13 cellular contexts compared by ENCODE assay signal in genomic region chr5:177468329-177469058, GRCh38. TPM values are rescaled to one million over a fixed set of nuclear protein-coding genes. Genes with fewer than 3 reads are reported as not detected.
A peak's percentile ranks its signal among the peaks of the same experiment; 100 is the strongest.
DNase-seq lines count a peak whose midpoint lies in the region; ATAC-seq and TF ChIP-seq lines count a peak whose summit lies in the region.
"Had no signal": no experiment of that assay in that cellular context is flagged by ENCODE, and none has a peak within 500 bp of the region (broad histone marks: within the 10 kb centered on the region; RNA-seq: fewer than 3 reads in every experiment).

No MANE protein-coding gene starts in this region.

- no peak overlapping the region for H3K4me3 Mint-ChIP-seq in T-helper 17 cell
- H3K4me3 Mint-ChIP-seq: activated T-helper 1 cell treated with anti-CD3 and anti-CD28 coated beads, Interleukin-12 subunit alpha, Interleukin-12 subunit beta, Interleukin-2, Interleukin-4 antibody, amounts not matched to agents 30 ng/mL and 10 ng/mL and 1 ng/mL, durations not matched to agents 14 hours and 24 hours and 36 hours; naive thymus-derived CD4-positive, alpha-beta T cell had no signal

- H3K9ac ChIP-seq in SK-N-SH (no peak overlapping the region), neuronal stem cell (ENCODE audit: low read depth, low read length, poor library complexity) (peak overlapping the region; percentile 13)

- POLR2A ChIA-PET in SK-N-SH (lab: Yijun Ruan, JAX), result interaction anchor here (0.7 to 4.6 kb wide), 4 partner anchors 9 to 27 kb away, joined by 3 to 43 read pairs (median 7); partner anchors contain the start of gene PDLIM7

- H3K18ac ChIP-seq in neuronal stem cell (ENCODE audit: low read length), result no peak overlapping the region

- H3K9me3 ChIP-seq in SK-N-SH (no peaks in the 10 kb centered on the region), neuronal stem cell (replicated peaks in 1 of 2; ENCODE audit: control insufficient read depth in 2 of 2, insufficient read depth in 1 of 2, low read depth in 1 of 2, low read length in 2 of 2) (peaks cover 12 to 13% of the 10 kb centered on the region in 2 donors), T-helper 17 cell (ENCODE audit: control insufficient read depth, low read length, poor library complexity, severe bottlenecking) (no peaks in the 10 kb centered on the region)

- TF ChIP-seq RAD21 in SK-N-SH (IDR thresholded peaks at IDR 0.05; ENCODE audit: low read length), result no peak

- H3K79me1 ChIP-seq in neuronal stem cell (ENCODE audit: low read depth, low read length), result peaks cover 33% of the 10 kb centered on the region

- no peak overlapping the region for H3K23ac ChIP-seq in neuronal stem cell (ENCODE audit: low read depth, low read length, poor library complexity)

- no peak overlapping the region for H2BK120ac ChIP-seq in neuronal stem cell (ENCODE audit: low read depth, low read length)

- no peak overlapping the region for H4K8ac ChIP-seq in neuronal stem cell (ENCODE audit: low read depth, low read length)

- peaks cover 19% of the 10 kb centered on the region for H3F3A ChIP-seq in SK-N-SH (replicated peaks; ENCODE audit: insufficient read depth)

- H3K4ac ChIP-seq in neuronal stem cell (ENCODE audit: low read length), result no peak overlapping the region

- CTCF ChIA-PET in SK-N-SH (lab: Yijun Ruan, JAX), result interaction anchor here (1.9 to 20.3 kb wide), 4 partner anchors 12 to 78 kb away, joined by 8 to 215 read pairs (median 106); partner anchors contain the start of gene PDLIM7

- no peak overlapping the region for H3K27ac Mint-ChIP-seq in T-helper 17 cell
- H3K27ac Mint-ChIP-seq: activated T-helper 1 cell treated with anti-CD3 and anti-CD28 coated beads, Interleukin-12 subunit alpha, Interleukin-12 subunit beta, Interleukin-2, Interleukin-4 antibody, amounts not matched to agents 30 ng/mL and 10 ng/mL and 1 ng/mL, durations not matched to agents 14 hours and 24 hours and 36 hours; naive thymus-derived CD4-positive, alpha-beta T cell had no signal

- H3K36me3 ChIP-seq in SK-N-SH (replicated peaks in 1 of 2; ENCODE audit: control insufficient read depth in 1 of 2, insufficient read depth in 2 of 2, low read length in 1 of 2) (peaks cover 39 to 52% of the 10 kb centered on the region in 2 experiments), neuronal stem cell (replicated peaks in 1 of 2; ENCODE audit: control insufficient read depth in 2 of 2, insufficient read depth in 2 of 2, low read length in 2 of 2) (peaks cover 56 to 81% of the 10 kb centered on the region in 2 donors)

- H3K4me3 ChIP-seq in SK-N-SH (ENCODE audit: low read depth in 2 of 2, low read length in 1 of 2), result no peak overlapping the region
- no peak overlapping the region for H3K4me3 ChIP-seq in fibroblast of mammary gland (ENCODE audit: control insufficient read depth, low read depth, low read length)
- H3K4me3 ChIP-seq in neuronal stem cell (ENCODE audit: low read length in 2 of 2), result no peak overlapping the region

- no peak for ATAC-seq in T-helper 17 cell
- ATAC-seq in GM19455 (IDR thresholded peaks at IDR 0.05; ENCODE audit: unreplicated experiment), result no peak
- ATAC-seq: naive thymus-derived CD4-positive, alpha-beta T cell had no signal

- H3K27ac ChIP-seq in SK-N-SH (ENCODE audit: low read depth in 2 of 2, low read length in 1 of 2), result no peak overlapping the region; a peak in 1 of 4 replicates
- peak overlapping the region; percentile 28 for H3K27ac ChIP-seq in neuronal stem cell (replicated peaks; ENCODE audit: low read length)

- H3K4me1 ChIP-seq in SK-N-SH (ENCODE audit: control insufficient read depth in 1 of 2, insufficient read depth in 2 of 2, low read depth in 1 of 2, low read length in 1 of 2) (peaks cover 35 to 36% of the 10 kb centered on the region in 2 experiments; a peak in 3 of 4 replicates), neuronal stem cell (ENCODE audit: control insufficient read depth in 2 of 2, insufficient read depth in 1 of 2, low read depth in 1 of 2, low read length in 2 of 2) (peaks cover 33 to 37% of the 10 kb centered on the region in 2 donors)

- peak overlapping the region; percentile 75 for H3K14ac ChIP-seq in neuronal stem cell (ENCODE audit: low read length)

- WGBS in SK-N-SH (ENCODE audit: low lambda C conversion rate), result 78% methylated on average over 8 of the region's 10 CpGs
- WGBS in neuronal stem cell (ENCODE audit: extremely low coverage in 2 of 2, insufficient read length in 2 of 2, insufficient replicate concordance in 1 of 2), 2 donors, result no CpG with 5 or more reads among the region's 10 CpGs

- H2BK15ac ChIP-seq in neuronal stem cell (ENCODE audit: low read length), result no peak overlapping the region

- no peaks in the 10 kb centered on the region for H3K9me2 ChIP-seq in SK-N-SH

- TF ChIP-seq CTCF in SK-N-SH (IDR thresholded peaks at IDR 0.05) (no peak), fibroblast of mammary gland (conservative IDR thresholded peaks at IDR 0.05; ENCODE audit: control insufficient read depth, insufficient read depth, low read depth, low read length) (no peak)

- H4K91ac ChIP-seq in neuronal stem cell (ENCODE audit: low read depth, low read length, poor library complexity), result no peak overlapping the region

- no peaks in the 10 kb centered on the region for H3K36me3 Mint-ChIP-seq in T-helper 17 cell (ENCODE audit: low read depth)

- no peak overlapping the region for H2AFZ ChIP-seq in SK-N-SH (ENCODE audit: low read depth)
- H2AFZ ChIP-seq in neuronal stem cell (ENCODE audit: low read length), result no peak overlapping the region

- peak overlapping the region; percentile 100; the same call in 1 of the 2 replicates for H3K4me2 ChIP-seq in SK-N-SH
- no peak overlapping the region for H3K4me2 ChIP-seq in neuronal stem cell (ENCODE audit: insufficient read depth, low read length, poor library complexity, severe bottlenecking)

- DNase-seq in EH (ENCODE audit: low read depth), result peak; percentile 88
- DNase-seq in SK-N-SH, result no peak
- DNase-seq in fibroblast of mammary gland (ENCODE audit: low read depth), result peak; percentile 58
- no peak for DNase-seq in neuronal stem cell (ENCODE audit: low spot score)
- DNase-seq in NCI-H1092 (lab: John Stamatoyannopoulos, UW), result no peak
- DNase-seq in T-helper 17 cell, result no peak
- no peak for DNase-seq in NCI-H345 treated with DMSO at 0.1 percent for 48 hours (lab: John Stamatoyannopoulos, UW; ENCODE audit: unreplicated experiment)
- DNase-seq: naive thymus-derived CD4-positive, alpha-beta T cell; NCI-H2107; stimulated activated naive CD4-positive, alpha-beta T cell treated with Interleukin-2 at 50 U/mL for 16 hours had no signal

- no peak overlapping the region for H2AK5ac ChIP-seq in neuronal stem cell (ENCODE audit: low read depth, low read length)

- TF ChIP-seq EP300 in SK-N-SH (IDR thresholded peaks at IDR 0.05; ENCODE audit: borderline replicate concordance in 1 of 2, low read depth in 1 of 2, low read length in 1 of 2), result no peak

- peaks cover 69% of the 10 kb centered on the region for H3K79me2 ChIP-seq in SK-N-SH (ENCODE audit: insufficient read depth)

- H2BK5ac ChIP-seq in neuronal stem cell (ENCODE audit: low read length), result peak overlapping the region; percentile 21

- no peak overlapping the region for H2BK12ac ChIP-seq in neuronal stem cell (ENCODE audit: low read length)

- peaks cover 3% of the 10 kb centered on the region for H3K4me1 Mint-ChIP-seq in T-helper 17 cell

- H4K20me1 ChIP-seq in SK-N-SH (ENCODE audit: insufficient read depth), result peaks cover 61% of the 10 kb centered on the region

- H3K27me3 Mint-ChIP-seq in T-helper 17 cell, result no peaks in the 10 kb centered on the region
- H3K27me3 Mint-ChIP-seq: naive thymus-derived CD4-positive, alpha-beta T cell had no signal

- no peaks in the 10 kb centered on the region for H3K27me3 ChIP-seq in SK-N-SH (ENCODE audit: insufficient read depth)
- no peaks in the 10 kb centered on the region for H3K27me3 ChIP-seq in neuronal stem cell (ENCODE audit: control insufficient read depth in 3 of 3, insufficient read depth in 3 of 3, low read depth in 1 of 3, low read length in 3 of 3)

TF ChIP-seq in SK-N-SH, 30 proteins besides CTCF, POLR2A, EP300 and RAD21 (continues in another document):
- no peak for TF ChIP-seq TCF12 (IDR thresholded peaks at IDR 0.05)
- no peak for TF ChIP-seq MEF2A (IDR thresholded peaks at IDR 0.05; ENCODE audit: borderline replicate concordance, low read depth)

RNA-seq across cellular contexts. Expression of gene DBN1, which starts 4.9 kb away (rescaled TPM):
- 176 and 244 TPM in 2 replicates for polyA plus RNA-seq in SK-N-SH (2012; rRNA removed)
- polyA plus RNA-seq in SK-N-SH (2012; cell fraction: cytosol; rRNA removed), result 109 and 114 TPM in 2 replicates
- 1,021 and 1,050 TPM in 2 replicates for polyA plus RNA-seq in SK-N-SH (2012; cell fraction: nucleus; rRNA removed)
- polyA plus RNA-seq in neuronal stem cell (2013, experiment 1 of 2), result 205 TPM
- polyA plus RNA-seq in neuronal stem cell (2013, experiment 2 of 2), result 197 TPM
- 1 to 10 TPM; 1.2 to 5.0 TPM for total RNA-seq in T-helper 17 cell

RNA-seq across cellular contexts. Expression of gene PRR7, which starts 21.9 kb away (rescaled TPM):
- polyA plus RNA-seq in SK-N-SH (2012; rRNA removed), result 12.5 and 17.1 TPM in 2 replicates
- 12.6 and 23.0 TPM in 2 replicates for polyA plus RNA-seq in SK-N-SH (2012; cell fraction: cytosol; rRNA removed)
- 29.5 and 41.3 TPM in 2 replicates for polyA plus RNA-seq in SK-N-SH (2012; cell fraction: nucleus; rRNA removed)
- polyA plus RNA-seq in neuronal stem cell (2013, experiment 1 of 2), result 26.8 TPM
- polyA plus RNA-seq in neuronal stem cell (2013, experiment 2 of 2), result 26.8 TPM
- 10 to 100 TPM; 32.0 to 40.1 TPM for total RNA-seq in T-helper 17 cell

RNA-seq across cellular contexts. Expression of gene PDLIM7, which starts 28.9 kb away (rescaled TPM):
- 183 and 206 TPM in 2 replicates for polyA plus RNA-seq in SK-N-SH (2012; rRNA removed)
- polyA plus RNA-seq in SK-N-SH (2012; cell fraction: cytosol; rRNA removed), result 60.8 and 101 TPM in 2 replicates
- 702 and 826 TPM in 2 replicates for polyA plus RNA-seq in SK-N-SH (2012; cell fraction: nucleus; rRNA removed)
- polyA plus RNA-seq in neuronal stem cell (2013, experiment 1 of 2), result 206 TPM
- polyA plus RNA-seq in neuronal stem cell (2013, experiment 2 of 2), result 193 TPM
- 10 to 100 TPM in 1 of 2 donors, 1 to 10 TPM in 1; 6.8 to 16.2 TPM for total RNA-seq in T-helper 17 cell

RNA-seq across cellular contexts. Expression of gene DOK3, which starts 41.1 kb away (rescaled TPM):
- polyA plus RNA-seq in SK-N-SH (2012; rRNA removed), result 1.9 and 2.2 TPM in 2 replicates
- polyA plus RNA-seq in SK-N-SH (2012; cell fraction: cytosol; rRNA removed), result 0.67 and 1.2 TPM in 2 replicates
- polyA plus RNA-seq in SK-N-SH (2012; cell fraction: nucleus; rRNA removed), result 11.8 and 14.3 TPM in 2 replicates
- polyA plus RNA-seq in neuronal stem cell (2013, experiment 1 of 2), result 1.2 TPM
- polyA plus RNA-seq in neuronal stem cell (2013, experiment 2 of 2), result 1.2 TPM
- 1 to 10 TPM; 5.1 to 8.0 TPM for total RNA-seq in T-helper 17 cell
- total RNA-seq: RPMI7951 had no signal

RNA-seq across cellular contexts. Expression of gene GRK6, which starts 42.0 kb away (rescaled TPM):
- 35.9 and 39.5 TPM in 2 replicates for polyA plus RNA-seq in SK-N-SH (2012; rRNA removed)
- 28.3 and 36.2 TPM in 2 replicates for polyA plus RNA-seq in SK-N-SH (2012; cell fraction: cytosol; rRNA removed)
- 28.0 and 30.6 TPM in 2 replicates for polyA plus RNA-seq in SK-N-SH (2012; cell fraction: nucleus; rRNA removed)
- polyA plus RNA-seq in neuronal stem cell (2013, experiment 1 of 2), result 27.8 TPM
- polyA plus RNA-seq in neuronal stem cell (2013, experiment 2 of 2), result 27.7 TPM
- 100 to 1,000 TPM; 178 to 232 TPM for total RNA-seq in T-helper 17 cell

Comparison
In these comparisons a context has a peak if more than half of its experiments do, and no peak if none do; other contexts are left out.
1. DNase-seq: peak in EH (single experiment) and fibroblast of mammary gland (single experiment); none in SK-N-SH (single experiment), neuronal stem cell (single experiment), NCI-H1092 (single experiment), T-helper 17 cell (0 of 3) and NCI-H345 treated with DMSO at 0.1 percent for 48 hours (single experiment).